8 cellular contexts compared by ENCODE assay signal in the genomic region with DNA sequence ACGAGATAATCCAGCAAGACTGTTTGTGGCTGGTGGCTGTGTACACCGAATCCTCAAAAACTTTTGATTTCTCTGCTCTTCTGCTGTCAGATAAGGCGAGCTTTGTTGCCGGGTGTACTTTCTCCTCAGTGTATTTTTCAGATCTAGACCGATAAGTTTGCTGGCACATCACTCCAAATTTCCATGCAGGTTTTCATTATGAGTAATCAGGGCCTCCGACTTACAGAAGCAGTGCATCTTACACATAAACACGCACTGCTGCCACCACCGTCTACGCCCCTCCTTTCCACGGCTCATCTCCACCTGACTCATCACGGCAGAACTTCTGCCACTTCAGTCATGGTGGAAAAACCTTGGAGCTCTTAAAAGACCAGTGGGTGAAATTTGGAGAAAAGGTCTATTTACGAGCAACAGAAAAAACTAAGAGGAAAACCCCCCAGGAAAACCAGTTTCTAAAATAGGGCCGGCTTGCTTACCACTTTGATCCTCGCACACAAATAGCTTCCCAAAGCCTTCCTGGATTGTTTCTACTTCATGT. TPM values are rescaled to one million over a fixed set of nuclear protein-coding genes. Genes with fewer than 3 reads are reported as not detected.
DNase-seq lines count a peak whose midpoint lies in the region; ATAC-seq and TF ChIP-seq lines count a peak whose summit lies in the region.

No MANE protein-coding gene starts in this region.

- H3K9me3 ChIP-seq in fibroblast of lung (ENCODE audit: control insufficient read depth, insufficient read depth, low read depth, low read length): no peaks in the 10 kb centered on the region

- H3K4me2 ChIP-seq in fibroblast of lung (ENCODE audit: extremely low read depth, insufficient read depth, low read length): no peak overlapping the region

- no peak overlapping the region for H2AFZ ChIP-seq in fibroblast of lung (ENCODE audit: low read length)

- H4K20me1 ChIP-seq in fibroblast of lung (ENCODE audit: control insufficient read depth, extremely low read depth, insufficient read depth, low read length): no peaks in the 10 kb centered on the region

- peak overlapping the region; percentile 57 for H3K27ac ChIP-seq in fibroblast of lung (ENCODE audit: insufficient read depth, low read length)

- peak overlapping the region; percentile 75 for H3K27ac Mint-ChIP-seq in stimulated activated effector memory CD8-positive, alpha-beta T cell treated with anti-CD3 and anti-CD28 coated beads, Interleukin-12 subunit alpha, Interleukin-12 subunit beta, amount 100 ng/mL, for 72 hours

- TF ChIP-seq CTCF in fibroblast of lung (conservative IDR thresholded peaks at IDR 0.05 in 1 of 2, IDR thresholded peaks at IDR 0.05 in 1 of 2; ENCODE audit: low read depth in 1 of 2, low read length in 2 of 2): no peak

- ATAC-seq in GM18520 (IDR thresholded peaks at IDR 0.05; ENCODE audit: unreplicated experiment): peak; percentile 66
- peak; percentile 58 for ATAC-seq in HG03039 (IDR thresholded peaks at IDR 0.05; ENCODE audit: unreplicated experiment)
- peak; percentile 99 for ATAC-seq in stimulated activated effector memory CD8-positive, alpha-beta T cell treated with anti-CD3 and anti-CD28 coated beads, Interleukin-12 subunit alpha, Interleukin-12 subunit beta, amount 100 ng/mL, for 72 hours

- H3K36me3 ChIP-seq in fibroblast of lung (ENCODE audit: control insufficient read depth, insufficient read depth, low read length): peaks cover 2% of the 10 kb centered on the region

- peaks cover 48% of the 10 kb centered on the region for H3K4me1 Mint-ChIP-seq in stimulated activated effector memory CD8-positive, alpha-beta T cell treated with anti-CD3 and anti-CD28 coated beads, Interleukin-12 subunit alpha, Interleukin-12 subunit beta, amount 100 ng/mL, for 72 hours

- H3K36me3 Mint-ChIP-seq in stimulated activated effector memory CD8-positive, alpha-beta T cell treated with anti-CD3 and anti-CD28 coated beads, Interleukin-12 subunit alpha, Interleukin-12 subunit beta, amount 100 ng/mL, for 72 hours: peaks cover 52% of the 10 kb centered on the region

- peak; percentile 48 to 77 for DNase-seq in activated CD4-positive, alpha-beta T cell treated with anti-CD3 and anti-CD28 coated beads, Interleukin-2, amount 50 U/mL, for 24 hours (ENCODE audit: low read depth in 1 of 2, low spot score in 1 of 2)
- DNase-seq in fibroblast of lung (ENCODE audit: low read depth in 2 of 2): peak; percentile 72 to 98
- DNase-seq in stimulated activated effector memory CD8-positive, alpha-beta T cell treated with anti-CD3 and anti-CD28 coated beads, Interleukin-12 subunit alpha, Interleukin-12 subunit beta, amount 100 ng/mL, for 72 hours (ENCODE audit: low spot score in 2 of 2): peak; percentile 42 to 76
- DNase-seq in NCI-H2196 (lab: John Stamatoyannopoulos, UW; ENCODE audit: unreplicated experiment): no peak
- DNase-seq in NCI-H2171 treated with DMSO at 0.1 percent for 48 hours (lab: John Stamatoyannopoulos, UW): no peak
- no peak for DNase-seq in NK-92 (lab: John Stamatoyannopoulos, UW; ENCODE audit: unreplicated experiment)

- no peak overlapping the region for H3K4me3 ChIP-seq in fibroblast of lung (replicated peaks in 1 of 4; ENCODE audit: control extremely low read depth in 1 of 4, insufficient read depth in 1 of 4, low read depth in 3 of 4, low read length in 4 of 4)

- no peak overlapping the region for H3K9ac ChIP-seq in fibroblast of lung (ENCODE audit: insufficient read depth, low read length)

- no peaks in the 10 kb centered on the region for H3K9me3 Mint-ChIP-seq in stimulated activated effector memory CD8-positive, alpha-beta T cell treated with anti-CD3 and anti-CD28 coated beads, Interleukin-12 subunit alpha, Interleukin-12 subunit beta, amount 100 ng/mL, for 72 hours

- H3K4me1 ChIP-seq in fibroblast of lung (ENCODE audit: control insufficient read depth, extremely low read depth, insufficient read depth, low read length): peaks cover 2% of the 10 kb centered on the region

- peaks cover 24% of the 10 kb centered on the region for H3K79me2 ChIP-seq in fibroblast of lung (ENCODE audit: control insufficient read depth, insufficient read depth, low read length)

- peak overlapping the region; percentile 17 for H3K4me3 Mint-ChIP-seq in stimulated activated effector memory CD8-positive, alpha-beta T cell treated with anti-CD3 and anti-CD28 coated beads, Interleukin-12 subunit alpha, Interleukin-12 subunit beta, amount 100 ng/mL, for 72 hours

- H3K27me3 ChIP-seq in fibroblast of lung (ENCODE audit: control insufficient read depth, insufficient read depth, low read length): no peaks in the 10 kb centered on the region

RNA-seq across cellular contexts. Expression of a gene that starts 7.7 kb away (rescaled TPM):
- 5.6 and 8.9 TPM in 2 replicates for total RNA-seq in fibroblast of lung
- polyA plus RNA-seq in fibroblast of lung: 9.1 and 12.2 TPM in 2 replicates
- 5.6 and 7.0 TPM in 2 replicates for polyA plus RNA-seq in fibroblast of lung (2012)
- polyA minus RNA-seq in fibroblast of lung (ENCODE audit: low replicate concordance): 19.8 and 31.3 TPM in 2 replicates

RNA-seq across cellular contexts. Expression of a gene that starts 48.7 kb away (rescaled TPM):
- 18.0 and 22.3 TPM in 2 replicates for total RNA-seq in fibroblast of lung
- 20.3 and 22.2 TPM in 2 replicates for polyA plus RNA-seq in fibroblast of lung
- 13.3 and 14.1 TPM in 2 replicates for polyA plus RNA-seq in fibroblast of lung (2012)
- 65.9 and 70.7 TPM in 2 replicates for polyA minus RNA-seq in fibroblast of lung (ENCODE audit: low replicate concordance)

Comparison
In these comparisons a context has a peak if more than half of its experiments do, and no peak if none do; other contexts are left out.
1. DNase-seq: peak in activated CD4-positive, alpha-beta T cell treated with anti-CD3 and anti-CD28 coated beads, Interleukin-2, amount 50 U/mL, for 24 hours (2 of 2), fibroblast of lung (2 of 2) and stimulated activated effector memory CD8-positive, alpha-beta T cell treated with anti-CD3 and anti-CD28 coated beads, Interleukin-12 subunit alpha, Interleukin-12 subunit beta, amount 100 ng/mL, for 72 hours (2 of 2); none in NCI-H2196 (single experiment), NCI-H2171 treated with DMSO at 0.1 percent for 48 hours (single experiment) and NK-92 (single experiment).
2. Peak in every context shown above with its lines, with median percentiles within 50 percentile points of each other: ATAC-seq.